ENCODE assay signal across 14 cellular contexts in genomic region chr7:87144173-87144657, GRCh38. TPM values are rescaled to one million over a fixed set of nuclear protein-coding genes. Genes with fewer than 3 reads are reported as not detected.
DNase-seq lines count a peak whose midpoint lies in the region; ATAC-seq and TF ChIP-seq lines count a peak whose summit lies in the region.
"Had no signal": no experiment of that assay in that cellular context is flagged by ENCODE, and none has a peak within 500 bp of the region (broad histone marks: within the 10 kb centered on the region; RNA-seq: fewer than 3 reads in every experiment).

No MANE protein-coding gene starts in this region.

- intact Hi-C loops in colonic mucosa (cut with DNase I) = no loop called here
- intact Hi-C loops in CD4-positive, alpha-beta memory T cell (cut with micrococcal nuclease) = no loop called here

- H3K36me3 ChIP-seq in colonic mucosa = no peaks in the 10 kb centered on the region
- H3K36me3 ChIP-seq in CD4-positive, alpha-beta memory T cell (ENCODE audit: insufficient read depth, low read length) = no peaks in the 10 kb centered on the region

- peaks cover 0 to under 1% of the 10 kb centered on the region in 2 donors for H3K27me3 Mint-ChIP-seq in CD4-positive, alpha-beta memory T cell

- no peak for TF ChIP-seq CTCF in colonic mucosa (IDR thresholded peaks at IDR 0.05)

- DNase-seq in colonic mucosa = no peak
- DNase-seq in RPMI8226 = no peak
- DNase-seq in substantia nigra (lab: John Stamatoyannopoulos, UW) = no peak
- DNase-seq in CD4-positive, alpha-beta memory T cell = no peak
- DNase-seq in NCI-H774 (lab: John Stamatoyannopoulos, UW) = no peak
- DNase-seq: amygdala, GF-D8, midbrain, NCI-H69, trophoblast cell had no signal

- no peak overlapping the region for H3K27ac Mint-ChIP-seq in CD4-positive, alpha-beta memory T cell

- no peak overlapping the region for H3K4me3 Mint-ChIP-seq in CD4-positive, alpha-beta memory T cell

- no peaks in the 10 kb centered on the region for H3K9me3 Mint-ChIP-seq in CD4-positive, alpha-beta memory T cell

- no peaks in the 10 kb centered on the region for H3K9me3 ChIP-seq in colonic mucosa
- H3K9me3 ChIP-seq in CD4-positive, alpha-beta memory T cell (ENCODE audit: control insufficient read depth in 1 of 2, low read length in 2 of 2) = no peaks in the 10 kb centered on the region

- no peak overlapping the region for H3K9ac ChIP-seq in colonic mucosa (ENCODE audit: low read depth in 2 of 2, low read length in 2 of 2)

- CTCF ChIA-PET in CD4-positive, alpha-beta memory T cell (lab: Charles Lee; ENCODE audit: partially characterized antibody) = no interaction called here

- ATAC-seq in GM18861 (IDR thresholded peaks at IDR 0.05; ENCODE audit: unreplicated experiment) (peak; percentile 97), GM21515 (IDR thresholded peaks at IDR 0.05; ENCODE audit: unreplicated experiment) (peak; percentile 94), HG03159 (IDR thresholded peaks at IDR 0.05; ENCODE audit: unreplicated experiment) (peak; percentile 99)

- peak overlapping the region; percentile 16 for H3K27ac ChIP-seq in colonic mucosa
- no peak overlapping the region for H3K27ac ChIP-seq in substantia nigra (ENCODE audit: low read depth, low read length, poor library complexity, severe bottlenecking)
- H3K27ac ChIP-seq in CD4-positive, alpha-beta memory T cell (ENCODE audit: low read depth, low read length) = no peak overlapping the region
- H3K27ac ChIP-seq: VCaP had no signal

- H3K27me3 ChIP-seq in colonic mucosa = no peaks in the 10 kb centered on the region
- H3K27me3 ChIP-seq in CD4-positive, alpha-beta memory T cell (ENCODE audit: insufficient read depth, low read length) = no peaks in the 10 kb centered on the region

- no peaks in the 10 kb centered on the region for H3K36me3 Mint-ChIP-seq in CD4-positive, alpha-beta memory T cell

- H3K4me3 ChIP-seq in colonic mucosa = no peak overlapping the region
- H3K4me3 ChIP-seq in CD4-positive, alpha-beta memory T cell (ENCODE audit: low read length in 2 of 2) = no peak overlapping the region

- H3K4me1 Mint-ChIP-seq in CD4-positive, alpha-beta memory T cell = peaks cover 0 to 6% (median 3%) of the 10 kb centered on the region in 4 donors

- POLR2A ChIA-PET in CD4-positive, alpha-beta memory T cell (lab: Charles Lee; ENCODE audit: partially characterized antibody) = no interaction called here

- H3K4me1 ChIP-seq in colonic mucosa = no peaks in the 10 kb centered on the region
- no peaks in the 10 kb centered on the region for H3K4me1 ChIP-seq in CD4-positive, alpha-beta memory T cell (ENCODE audit: insufficient read depth, low read length)

RNA-seq across cellular contexts. Expression of gene DMTF1, which starts 8.0 kb away (rescaled TPM):
- 10 to 100 TPM; 44.4 to 66.0 TPM for total RNA-seq in colonic mucosa
- 100 to 1,000 TPM; 173 to 183 TPM for total RNA-seq in CD4-positive, alpha-beta memory T cell
- polyA plus RNA-seq in CD4-positive, alpha-beta memory T cell = 10 to 100 TPM; 13.2 to 28.5 TPM
